ENCODE assay signal across 22 cellular contexts in genomic region chr20:47086316-47086715, GRCh38.
DNase-seq lines count a peak whose midpoint lies in the region; ATAC-seq and TF ChIP-seq lines count a peak whose summit lies in the region.
"Had no signal": no experiment of that assay in that cellular context is flagged by ENCODE, and none has a peak within 500 bp of the region (broad histone marks: within the 10 kb centered on the region; RNA-seq: fewer than 3 reads in every experiment).

No MANE protein-coding gene starts in this region.

- no peak overlapping the region for H4K12ac ChIP-seq in trophoblast cell (ENCODE audit: low read depth, low read length)

- H2AK5ac ChIP-seq in trophoblast cell (ENCODE audit: low read length), result no peak overlapping the region

- no peak overlapping the region for H4K8ac ChIP-seq in trophoblast cell (ENCODE audit: low read depth, low read length)

- no peak overlapping the region for H3K4ac ChIP-seq in trophoblast cell (ENCODE audit: low read depth, low read length)

- DNase-seq in RWPE2 (ENCODE audit: low spot score) (peak; percentile 52), dermis blood vessel endothelial cell (peak; percentile 6), trophoblast cell (no peak)
- DNase-seq in activated CD4-positive, alpha-beta T cell treated with anti-CD3 and anti-CD28 coated beads for 1 hour, result no peak
- DNase-seq: 8988T; ACHN; BE2C; C1 segment of cervical spinal cord; CD4-positive, alpha-beta memory T cell; CD4-positive, CD25-positive, alpha-beta regulatory T cell; CD8-positive, alpha-beta memory T cell; COR-L47; DMS 273 treated with DMSO at 0.1 percent for 48 hours; DMS153; DMS53; DMS79; DND-41; EL; GDM1 had no signal

- H3K4me1 ChIP-seq in RWPE2 (ENCODE audit: insufficient read depth, poor library complexity, severe bottlenecking) (no peaks in the 10 kb centered on the region), trophoblast cell (ENCODE audit: control insufficient read depth in 1 of 2, insufficient read depth in 2 of 2, low read length in 2 of 2) (no peaks in the 10 kb centered on the region)
- H3K4me1 ChIP-seq: BE2C, BLaER1 had no signal

- H3K4me3 ChIP-seq in RWPE2 (ENCODE audit: severe bottlenecking) (no peak overlapping the region), trophoblast cell (ENCODE audit: low read depth, low read length) (no peak overlapping the region)
- H3K4me3 ChIP-seq: BLaER1, GM12878 had no signal

- H3K79me2 ChIP-seq in trophoblast cell (ENCODE audit: control insufficient read depth, insufficient read depth, low read length, poor library complexity), result no peaks in the 10 kb centered on the region

- ATAC-seq in RWPE2 (ENCODE audit: low read depth) (no peak), GM21447 (IDR thresholded peaks at IDR 0.05; ENCODE audit: unreplicated experiment) (no peak)
- ATAC-seq: GM12878 had no signal

- H2BK12ac ChIP-seq in trophoblast cell (ENCODE audit: low read length), result no peak overlapping the region

- no peak overlapping the region for H3K27ac ChIP-seq in RWPE2 (ENCODE audit: poor library complexity, severe bottlenecking)
- H3K27ac ChIP-seq in trophoblast cell (ENCODE audit: low read depth, low read length), result no peak overlapping the region
- H3K27ac ChIP-seq: BLaER1 had no signal

- no peak overlapping the region for H2BK5ac ChIP-seq in trophoblast cell (ENCODE audit: low read depth, low read length, poor library complexity)

- H3K23ac ChIP-seq in trophoblast cell (ENCODE audit: low read length), result no peak overlapping the region

- WGBS in trophoblast cell (ENCODE audit: extremely low coverage, insufficient coverage, insufficient read length), result no CpG with 5 or more reads among the region's 6 CpGs

- H3K36me3 ChIP-seq in RWPE2 (ENCODE audit: low read depth), result no peaks in the 10 kb centered on the region
- peaks cover 2 to 5% of the 10 kb centered on the region in 2 experiments for H3K36me3 ChIP-seq in trophoblast cell (ENCODE audit: control insufficient read depth in 1 of 2, insufficient read depth in 2 of 2, low read length in 2 of 2)
- H3K36me3 ChIP-seq: BE2C, BLaER1 had no signal

- no peak for TF ChIP-seq CTCF in RWPE2 (IDR thresholded peaks at IDR 0.05; ENCODE audit: poor library complexity, severe bottlenecking)

- no peak overlapping the region for H2BK120ac ChIP-seq in trophoblast cell (ENCODE audit: insufficient read depth, low read length, poor library complexity)

- no peak overlapping the region for H3K14ac ChIP-seq in trophoblast cell (ENCODE audit: low read length)

- peak overlapping the region; percentile 53 for H3K9ac ChIP-seq in trophoblast cell (ENCODE audit: low read length)
- H3K9ac ChIP-seq: BLaER1 had no signal

- no peaks in the 10 kb centered on the region for H3K79me1 ChIP-seq in trophoblast cell (ENCODE audit: low read length)

- H4K91ac ChIP-seq in trophoblast cell (ENCODE audit: low read depth, low read length), result no peak overlapping the region

- no peaks in the 10 kb centered on the region for H3K27me3 ChIP-seq in RWPE2 (ENCODE audit: insufficient read depth, poor library complexity, severe bottlenecking)
- no peaks in the 10 kb centered on the region for H3K27me3 ChIP-seq in trophoblast cell (ENCODE audit: insufficient read depth, low read length)
- H3K27me3 ChIP-seq: BE2C, BLaER1 had no signal

- H2AFZ ChIP-seq in trophoblast cell (ENCODE audit: insufficient read depth, low read length, poor library complexity), result no peak overlapping the region

- H3K9me3 ChIP-seq in RWPE2 (ENCODE audit: severe bottlenecking), result no peaks in the 10 kb centered on the region
- no peaks in the 10 kb centered on the region for H3K9me3 ChIP-seq in trophoblast cell (ENCODE audit: insufficient read depth, low read depth, low read length)
- H3K9me3 ChIP-seq: BE2C, BLaER1 had no signal

- no peak overlapping the region for H3K4me2 ChIP-seq in trophoblast cell (ENCODE audit: low read length)
- H3K4me2 ChIP-seq: BLaER1 had no signal

- no peak overlapping the region for H3K18ac ChIP-seq in trophoblast cell (ENCODE audit: low read length)

Comparison
In these comparisons a context has a peak if more than half of its experiments do, and no peak if none do; other contexts are left out.
1. DNase-seq: peak in RWPE2 (single experiment) and dermis blood vessel endothelial cell (single experiment); none in trophoblast cell (0 of 2) and activated CD4-positive, alpha-beta T cell treated with anti-CD3 and anti-CD28 coated beads for 1 hour (single experiment).